ENCODE assay signal across 14 cellular contexts in the genomic region with DNA sequence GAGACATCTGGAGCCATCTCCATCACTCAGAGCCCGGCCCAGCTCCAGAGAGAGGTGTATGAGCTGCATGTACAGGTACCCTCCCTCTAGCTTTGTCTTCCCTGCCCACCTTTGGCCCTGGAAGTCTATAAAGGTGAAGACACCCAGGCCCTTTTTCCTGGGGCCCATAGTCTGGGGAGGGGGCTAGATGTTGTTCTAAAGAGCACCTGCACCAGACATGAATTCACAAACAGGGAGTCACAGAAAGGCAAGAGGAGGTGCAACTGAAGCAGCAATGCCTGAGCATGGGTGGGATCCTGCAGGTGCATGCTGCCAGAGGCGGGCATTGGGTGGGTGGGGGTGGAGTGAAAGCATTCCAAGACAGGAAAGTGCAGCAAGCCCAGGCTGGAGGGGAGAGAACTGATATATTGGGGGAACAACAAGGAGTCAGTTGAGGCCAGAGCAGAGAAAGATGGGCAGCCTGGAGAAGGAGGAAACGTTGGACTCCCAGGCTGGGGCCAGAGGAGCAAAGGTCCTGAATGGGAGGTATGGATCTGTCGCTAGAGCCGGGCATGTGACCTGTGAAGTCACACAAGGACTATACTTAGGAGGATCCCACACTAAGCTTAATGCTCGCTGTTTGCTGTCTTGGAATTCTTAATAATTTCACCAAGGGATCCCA. TPM values are rescaled to one million over a fixed set of nuclear protein-coding genes. Genes with fewer than 3 reads are reported as not detected.
"Had no signal": no experiment of that assay in that cellular context is flagged by ENCODE, and none has a peak within 500 bp of the region (broad histone marks: within the 10 kb centered on the region; RNA-seq: fewer than 3 reads in every experiment).

No MANE protein-coding gene starts in this region.

- H3K9me3 Mint-ChIP-seq: activated CD4-positive, alpha-beta memory T cell treated with anti-CD3 and anti-CD28 coated beads for 36 hours; activated T-cell treated with anti-CD3 and anti-CD28 coated beads, Interleukin-2, amount 50 U/mL, for 4 hours; stimulated activated memory B cell treated with anti-CD40 and anti-IgM and Interleukin-4, amounts not matched to agents 10 μg/mL and 1 μg/mL and 100 μg/mL, for 72 hours had no signal

- H3K36me3 Mint-ChIP-seq: activated CD4-positive, alpha-beta memory T cell treated with anti-CD3 and anti-CD28 coated beads for 36 hours; stimulated activated memory B cell treated with anti-CD40 and anti-IgM and Interleukin-4, amounts not matched to agents 10 μg/mL and 1 μg/mL and 100 μg/mL, for 72 hours had no signal

- H3K4me1 ChIP-seq: esophagus squamous epithelium, sigmoid colon, tibial artery, vagina had no signal

- H3K36me3 ChIP-seq: ovary, sigmoid colon, tibial artery, vagina had no signal

- H3K27me3 ChIP-seq: esophagus squamous epithelium, ovary, vagina had no signal

- H3K27ac ChIP-seq: esophagus squamous epithelium, ovary, sigmoid colon, tibial artery, vagina had no signal

- DNase-seq: esophagus squamous epithelium, ovary, sigmoid colon had no signal

- H3K27ac Mint-ChIP-seq: activated CD4-positive, alpha-beta memory T cell treated with anti-CD3 and anti-CD28 coated beads for 36 hours; stimulated activated memory B cell treated with anti-CD40 and anti-IgM and Interleukin-4, amounts not matched to agents 10 μg/mL and 1 μg/mL and 100 μg/mL, for 72 hours had no signal

- H3K4me3 ChIP-seq: esophagus squamous epithelium, ovary, sigmoid colon, tibial artery, vagina had no signal

- H3K4me3 Mint-ChIP-seq: activated CD4-positive, alpha-beta memory T cell treated with anti-CD3 and anti-CD28 coated beads for 36 hours; activated T-cell treated with anti-CD3 and anti-CD28 coated beads, Interleukin-2, amount 50 U/mL, for 4 hours; stimulated activated memory B cell treated with anti-CD40 and anti-IgM and Interleukin-4, amounts not matched to agents 10 μg/mL and 1 μg/mL and 100 μg/mL, for 72 hours had no signal

- H3K9me3 ChIP-seq: esophagus squamous epithelium, ovary, sigmoid colon, tibial artery, vagina had no signal

RNA-seq across cellular contexts. Expression of a gene that starts 19.4 kb away (rescaled TPM):
- total RNA-seq: activated CD4-positive, alpha-beta memory T cell treated with anti-CD3 and anti-CD28 coated beads for 36 hours; activated T-cell treated with anti-CD3 and anti-CD28 coated beads, Interleukin-2, amount 50 U/mL, for 4 hours; astrocyte; endothelial cell of umbilical vein; esophagus squamous epithelium; fibroblast of villous mesenchyme; ovary; sigmoid colon; subcutaneous adipose tissue; T-helper 1 cell treated with Interleukin-12 subunit alpha and Interleukin-12 subunit beta and Interleukin-4 antibody, amounts not matched to agents 30 ng/mL and 1 ng/mL, for 36 hours; vagina had no signal
- polyA plus RNA-seq: adipose tissue, endothelial cell of umbilical vein, ovary had no signal

RNA-seq across cellular contexts. Expression of a gene that starts 32.4 kb away (rescaled TPM):
- total RNA-seq: activated CD4-positive, alpha-beta memory T cell treated with anti-CD3 and anti-CD28 coated beads for 36 hours; activated T-cell treated with anti-CD3 and anti-CD28 coated beads, Interleukin-2, amount 50 U/mL, for 4 hours; astrocyte; endothelial cell of umbilical vein; fibroblast of villous mesenchyme; sigmoid colon; subcutaneous adipose tissue; T-helper 1 cell treated with Interleukin-12 subunit alpha and Interleukin-12 subunit beta and Interleukin-4 antibody, amounts not matched to agents 30 ng/mL and 1 ng/mL, for 36 hours had no signal
- polyA plus RNA-seq: endothelial cell of umbilical vein, ovary had no signal

RNA-seq across cellular contexts. Expression of a gene that starts 35.4 kb away (rescaled TPM):
- total RNA-seq: activated CD4-positive, alpha-beta memory T cell treated with anti-CD3 and anti-CD28 coated beads for 36 hours; activated T-cell treated with anti-CD3 and anti-CD28 coated beads, Interleukin-2, amount 50 U/mL, for 4 hours; astrocyte; endothelial cell of umbilical vein; fibroblast of villous mesenchyme; ovary; sigmoid colon; subcutaneous adipose tissue; T-helper 1 cell treated with Interleukin-12 subunit alpha and Interleukin-12 subunit beta and Interleukin-4 antibody, amounts not matched to agents 30 ng/mL and 1 ng/mL, for 36 hours; vagina had no signal
- polyA plus RNA-seq: adipose tissue, endothelial cell of umbilical vein, ovary, sigmoid colon had no signal

RNA-seq across cellular contexts. Expression of a gene that starts 38.9 kb away (rescaled TPM):
- total RNA-seq: activated CD4-positive, alpha-beta memory T cell treated with anti-CD3 and anti-CD28 coated beads for 36 hours; activated T-cell treated with anti-CD3 and anti-CD28 coated beads, Interleukin-2, amount 50 U/mL, for 4 hours; astrocyte; endothelial cell of umbilical vein; fibroblast of villous mesenchyme; ovary; T-helper 1 cell treated with Interleukin-12 subunit alpha and Interleukin-12 subunit beta and Interleukin-4 antibody, amounts not matched to agents 30 ng/mL and 1 ng/mL, for 36 hours; vagina had no signal
- polyA plus RNA-seq: endothelial cell of umbilical vein, ovary, sigmoid colon had no signal
